8 cellular contexts compared by ENCODE assay signal in the genomic region with DNA sequence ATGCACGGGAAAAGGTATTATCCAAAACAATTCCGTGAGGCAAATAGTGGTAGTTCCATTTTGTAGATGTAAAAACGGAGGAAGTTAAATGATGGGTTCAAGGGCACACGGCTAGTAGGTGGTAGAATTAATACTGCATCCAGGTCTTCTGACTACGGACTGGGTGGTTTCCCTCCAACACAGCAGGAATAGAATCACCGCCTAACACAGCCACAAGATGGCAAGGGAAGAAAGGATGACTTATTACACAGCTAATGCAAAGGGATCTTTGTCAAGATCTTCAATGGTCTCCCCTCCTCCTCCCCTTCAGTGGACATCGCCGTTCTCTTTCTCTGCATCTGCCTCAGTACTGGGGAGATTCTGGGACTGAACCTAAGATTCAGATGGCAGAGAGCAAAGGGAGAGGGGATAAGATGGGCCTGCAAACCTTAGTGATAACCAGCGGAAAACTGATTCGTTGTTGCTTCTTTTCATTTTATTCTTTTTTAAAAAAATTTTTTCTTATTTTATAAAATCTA. TPM values are rescaled to one million over a fixed set of nuclear protein-coding genes. Genes with fewer than 3 reads are reported as not detected.
DNase-seq lines count a peak whose midpoint lies in the region; ATAC-seq and TF ChIP-seq lines count a peak whose summit lies in the region.

No MANE protein-coding gene starts in this region.

- no peaks in the 10 kb centered on the region for H3K9me3 ChIP-seq in DND-41 (ENCODE audit: insufficient read depth, low read length, severe bottlenecking)
- no peaks in the 10 kb centered on the region for H3K9me3 ChIP-seq in liver (ENCODE audit: control insufficient read depth in 4 of 4, low read length in 3 of 4)

- H3K27ac ChIP-seq in DND-41 (ENCODE audit: low read length) (peak overlapping the region; percentile 97), liver (ENCODE audit: low read depth in 1 of 2, low read length in 2 of 2) (peak overlapping the region; percentile 66 to 71)

- peaks cover 62% of the 10 kb centered on the region for H3K79me2 ChIP-seq in DND-41 (ENCODE audit: insufficient read depth, low read length)

- H3K9me3 Mint-ChIP-seq in stimulated activated naive CD8-positive, alpha-beta T cell treated with anti-CD3 and anti-CD28 coated beads, Interleukin-15, amount 100 ng/mL, for 72 hours, result no peaks in the 10 kb centered on the region

- H3K4me1 ChIP-seq in DND-41 (ENCODE audit: insufficient read depth, low read length) (peaks cover 43% of the 10 kb centered on the region), liver (ENCODE audit: control insufficient read depth in 4 of 4, insufficient read depth in 4 of 4, low read length in 3 of 4) (peaks cover 3 to 34% (median 27%) of the 10 kb centered on the region in 4 donors)

- H3K36me3 ChIP-seq in DND-41 (ENCODE audit: insufficient read depth, low read length) (peaks cover 35% of the 10 kb centered on the region), liver (ENCODE audit: control insufficient read depth in 4 of 4, insufficient read depth in 3 of 4, low read depth in 1 of 4, low read length in 3 of 4) (peaks cover 0 to 4% (median 0%) of the 10 kb centered on the region in 4 donors)

- H3K9ac ChIP-seq in DND-41 (ENCODE audit: low read depth, low read length) (peak overlapping the region; percentile 93), liver (ENCODE audit: low read depth in 1 of 2, low read length in 2 of 2) (peak overlapping the region; percentile 49 to 93)

- peak overlapping the region; percentile 86 to 92 for H3K4me3 ChIP-seq in DND-41 (ENCODE audit: low read depth in 1 of 2, low read length in 2 of 2)
- peak overlapping the region; percentile 91 for H3K4me3 ChIP-seq in choroid plexus epithelial cell (ENCODE audit: low read depth, low read length)
- H3K4me3 ChIP-seq in liver (ENCODE audit: low read depth in 1 of 3, low read length in 3 of 3), result peak overlapping the region; percentile 82 to 99 (median 97)

- peaks cover 35% of the 10 kb centered on the region for H3K4me1 Mint-ChIP-seq in stimulated activated naive CD8-positive, alpha-beta T cell treated with anti-CD3 and anti-CD28 coated beads, Interleukin-15, amount 100 ng/mL, for 72 hours

- H3K27ac Mint-ChIP-seq in stimulated activated naive CD8-positive, alpha-beta T cell treated with anti-CD3 and anti-CD28 coated beads, Interleukin-15, amount 100 ng/mL, for 72 hours, result peak overlapping the region; percentile 99 to 100

- peaks cover 14% of the 10 kb centered on the region; the same call in 1 of the 2 replicates for H4K20me1 ChIP-seq in DND-41 (ENCODE audit: insufficient read depth, low read length)

- peak; percentile 39 for TF ChIP-seq CTCF in DND-41 (IDR thresholded peaks at IDR 0.05; ENCODE audit: borderline replicate concordance, extremely low read depth, low read length, poor library complexity, severe bottlenecking)
- no peak for TF ChIP-seq CTCF in GM20000 (IDR thresholded peaks at IDR 0.05; ENCODE audit: extremely low read depth, missing control alignments)
- TF ChIP-seq CTCF in choroid plexus epithelial cell (conservative IDR thresholded peaks at IDR 0.05; ENCODE audit: low read depth, low read length), result peak; percentile 40
- TF ChIP-seq CTCF in liver (IDR thresholded peaks at IDR 0.05; ENCODE audit: low read depth, low read length, missing input control), result no peak

- H3K4me2 ChIP-seq in DND-41 (ENCODE audit: insufficient read depth, low read length), result peak overlapping the region; percentile 90

- peak; percentile 69 for TF ChIP-seq RAD21 in liver (IDR thresholded peaks at IDR 0.05)

- peak overlapping the region; percentile 68 for H2AFZ ChIP-seq in DND-41 (ENCODE audit: low read depth, low read length)

- peak; percentile 44 for ATAC-seq in DND-41 (ENCODE audit: insufficient read depth, low read depth)
- ATAC-seq in stimulated activated naive CD8-positive, alpha-beta T cell treated with anti-CD3 and anti-CD28 coated beads, Interleukin-15, amount 100 ng/mL, for 72 hours, result peak; percentile 84

- 21% methylated on average over 10 of the region's 10 CpGs for WGBS in liver

- H3K27me3 Mint-ChIP-seq in stimulated activated naive CD8-positive, alpha-beta T cell treated with anti-CD3 and anti-CD28 coated beads, Interleukin-15, amount 100 ng/mL, for 72 hours, result no peaks in the 10 kb centered on the region

- peak; percentile 34 for DNase-seq in DND-41
- peak; percentile 63 for DNase-seq in GM20000 (ENCODE audit: low spot score)
- DNase-seq in HT-29 (ENCODE audit: low spot score), result peak; percentile 68
- peak; percentile 63 for DNase-seq in RPMI8226
- peak; percentile 47 for DNase-seq in choroid plexus epithelial cell (ENCODE audit: low read depth)
- DNase-seq in stimulated activated naive CD8-positive, alpha-beta T cell treated with anti-CD3 and anti-CD28 coated beads, Interleukin-15, amount 100 ng/mL, for 72 hours, result peak; percentile 26 to 46
- DNase-seq in cerebellar nuclear complex (lab: John Stamatoyannopoulos, UW), result no peak

- peak overlapping the region; percentile 94 to 99 for H3K4me3 Mint-ChIP-seq in stimulated activated naive CD8-positive, alpha-beta T cell treated with anti-CD3 and anti-CD28 coated beads, Interleukin-15, amount 100 ng/mL, for 72 hours

- H3K27me3 ChIP-seq in DND-41 (ENCODE audit: insufficient read depth, low read length, poor library complexity) (no peaks in the 10 kb centered on the region), liver (ENCODE audit: control insufficient read depth in 4 of 4, insufficient read depth in 4 of 4, low read length in 3 of 4) (no peaks in the 10 kb centered on the region)

TF ChIP-seq in liver, 16 proteins besides CTCF, POLR2A, EP300 and RAD21:
- TF ChIP-seq RXRA (IDR thresholded peaks at IDR 0.05) (no peak), GABPA (IDR thresholded peaks at IDR 0.05 in 1 of 2, conservative IDR thresholded peaks at IDR 0.05 in 1 of 2) (no peak), HNF4A (conservative IDR thresholded peaks at IDR 0.05) (no peak), EGR1 (IDR thresholded peaks at IDR 0.05; ENCODE audit: low read depth in 2 of 2) (no peak), ATF3 (IDR thresholded peaks at IDR 0.05) (no peak), ZBTB33 (IDR thresholded peaks at IDR 0.05) (no peak), JUND (IDR thresholded peaks at IDR 0.05) (no peak), YY1 (IDR thresholded peaks at IDR 0.05) (no peak), TAF1 (conservative IDR thresholded peaks at IDR 0.05) (no peak), HNF4G (IDR thresholded peaks at IDR 0.05) (no peak), SP1 (IDR thresholded peaks at IDR 0.05) (no peak), NR2F2 (IDR thresholded peaks at IDR 0.05) (no peak), REST (IDR thresholded peaks at IDR 0.05) (no peak), FOXA1 (IDR thresholded peaks at IDR 0.05) (no peak), FOXA2 (IDR thresholded peaks at IDR 0.05) (no peak)
- TF ChIP-seq, protein P1, sequence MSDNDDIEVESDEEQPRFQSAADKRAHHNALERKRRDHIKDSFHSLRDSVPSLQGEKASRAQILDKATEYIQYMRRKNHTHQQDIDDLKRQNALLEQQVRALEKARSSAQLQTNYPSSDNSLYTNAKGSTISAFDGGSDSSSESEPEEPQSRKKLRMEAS (IDR thresholded peaks at IDR 0.05), result no peak

RNA-seq across cellular contexts. Expression of gene TOPBP1, which starts 0.6 kb away (rescaled TPM):
- 28.2 and 33.7 TPM in 2 replicates for total RNA-seq in HT-29 (2014; rRNA removed; shearing (Covaris generic))
- 10 to 100 TPM; 13.6 to 22.9 TPM for total RNA-seq in liver
- 1 to 10 TPM; 3.3 to 3.8 TPM for polyA plus RNA-seq in liver

Comparison
In these comparisons a context has a peak if more than half of its experiments do, and no peak if none do; other contexts are left out.
1. DNase-seq: peak in DND-41 (single experiment), GM20000 (single experiment), HT-29 (single experiment), RPMI8226 (single experiment), choroid plexus epithelial cell (single experiment) and stimulated activated naive CD8-positive, alpha-beta T cell treated with anti-CD3 and anti-CD28 coated beads, Interleukin-15, amount 100 ng/mL, for 72 hours (2 of 2); none in cerebellar nuclear complex (0 of 2).
2. CTCF ChIP-seq: peak in DND-41 (single experiment) and choroid plexus epithelial cell (single experiment); none in GM20000 (single experiment) and liver (single experiment).
3. Peak in every context shown above with its lines, with median percentiles within 50 percentile points of each other: H3K4me3 ChIP-seq.